In genomic region chr1:213032651-213033050, GRCh38 we compare ENCODE assay signal across 18 cellular contexts. TPM values are rescaled to one million over a fixed set of nuclear protein-coding genes. Genes with fewer than 3 reads are reported as not detected.
DNase-seq lines count a peak whose midpoint lies in the region; TF ChIP-seq lines count a peak whose summit lies in the region.
"Had no signal": no experiment of that assay in that cellular context is flagged by ENCODE, and none has a peak within 500 bp of the region (broad histone marks: within the 10 kb centered on the region; RNA-seq: fewer than 3 reads in every experiment).

No MANE protein-coding gene starts in this region.

- no peak overlapping the region for H3K4me3 ChIP-seq in ovary
- H3K4me3 ChIP-seq: A549; BLaER1 treated with 17β-estradiol and CSF1 and Interleukin-3, amounts not matched to agents 10 nM and 100 nM had no signal

- no peaks in the 10 kb centered on the region for H3K4me1 ChIP-seq in ovary (ENCODE audit: insufficient read depth)
- H3K4me1 ChIP-seq: A549; BLaER1 treated with 17β-estradiol and CSF1 and Interleukin-3, amounts not matched to agents 10 nM and 100 nM; Caco-2 had no signal

- no peaks in the 10 kb centered on the region for H3K9me3 ChIP-seq in ovary
- H3K9me3 ChIP-seq: Caco-2 had no signal

- no peaks in the 10 kb centered on the region for H3K36me3 ChIP-seq in ovary
- H3K36me3 ChIP-seq: BLaER1 treated with 17β-estradiol and CSF1 and Interleukin-3, amounts not matched to agents 10 nM and 100 nM had no signal

- TF ChIP-seq CTCF in ovary (IDR thresholded peaks at IDR 0.05): no peak

- no peak for TF ChIP-seq EP300 in ovary (IDR thresholded peaks at IDR 0.05)

- no peak for TF ChIP-seq POLR2A in ovary (IDR thresholded peaks at IDR 0.05)

- intact Hi-C loops in ovary (cut with DNase I): no loop called here

- H3K27me3 ChIP-seq in ovary: no peaks in the 10 kb centered on the region
- H3K27me3 ChIP-seq: BLaER1 treated with 17β-estradiol and CSF1 and Interleukin-3, amounts not matched to agents 10 nM and 100 nM had no signal

- H3K27ac ChIP-seq in cingulate gyrus (ENCODE audit: low read depth, low read length) (peak overlapping the region; percentile 56), temporal lobe (ENCODE audit: low read depth, low read length) (peak overlapping the region; percentile 78), ovary (no peak overlapping the region)
- H3K27ac ChIP-seq: 22Rv1; A549; BLaER1 treated with 17β-estradiol and CSF1 and Interleukin-3, amounts not matched to agents 10 nM and 100 nM; C4-2B had no signal

- DNase-seq in NCI-H82 (lab: John Stamatoyannopoulos, UW) (peak; percentile 20), NCI-H82 treated with DMSO at 0.1 percent for 48 hours (lab: John Stamatoyannopoulos, UW; ENCODE audit: unreplicated experiment) (no peak), glomerular visceral epithelial cell (ENCODE audit: extremely low spot score) (no peak), ovary (no peak), NCI-H187 (lab: John Stamatoyannopoulos, UW) (no peak)
- DNase-seq: AML-193; Caco-2; Calu3; CD4-positive, alpha-beta T cell; CD8-positive, alpha-beta T cell; DMS79 treated with DMSO at 0.1 percent for 48 hours; GF-D8 had no signal

RNA-seq across cellular contexts. Expression of gene ANGEL2, which starts 17.0 kb away (rescaled TPM):
- 47.9 TPM for total RNA-seq in temporal lobe
- total RNA-seq in ovary: 10 to 100 TPM; 29.9 to 51.3 (median 41.4) TPM
- 10 to 100 TPM; 18.3 to 19.1 TPM for polyA plus RNA-seq in ovary

RNA-seq across cellular contexts. Expression of gene RPS6KC1, which starts 18.4 kb away (rescaled TPM):
- total RNA-seq in temporal lobe: 56.1 TPM
- total RNA-seq in ovary: 10 to 100 TPM; 16.0 to 24.6 (median 19.2) TPM
- polyA plus RNA-seq in ovary: 10 to 100 TPM in 1 of 2 donors, 1 to 10 TPM in 1; 6.8 to 15.2 TPM

Comparison
In these comparisons a context has a peak if more than half of its experiments do, and no peak if none do; other contexts are left out.
1. H3K27ac ChIP-seq: peak in cingulate gyrus (single experiment) and temporal lobe (single experiment); none in ovary (0 of 2).